ENCODE assay signal across 10 cellular contexts in the genomic region with DNA sequence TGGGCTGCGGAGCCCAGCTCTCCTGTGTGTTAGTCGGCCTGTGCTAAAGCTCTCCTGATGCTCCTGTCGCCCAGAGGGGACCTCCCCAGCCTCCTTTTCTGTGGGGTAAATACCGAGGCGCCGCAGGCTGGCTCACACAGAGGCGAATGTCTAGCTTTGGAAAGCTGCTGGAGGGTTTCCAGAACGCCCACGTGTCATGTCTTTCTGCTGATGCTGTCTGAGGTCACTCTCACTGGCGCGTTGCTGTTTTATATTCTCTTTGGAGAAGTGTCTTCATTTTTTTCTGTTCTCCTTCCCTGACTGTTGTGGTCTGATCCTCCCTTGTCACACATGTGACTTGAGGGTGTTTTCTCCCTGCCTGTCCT.
A peak's percentile ranks its signal among the peaks of the same experiment; 100 is the strongest.
DNase-seq lines count a peak whose midpoint lies in the region; ATAC-seq and TF ChIP-seq lines count a peak whose summit lies in the region.
"Had no signal": no experiment of that assay in that cellular context is flagged by ENCODE, and none has a peak within 500 bp of the region (broad histone marks: within the 10 kb centered on the region; RNA-seq: fewer than 3 reads in every experiment).

No MANE protein-coding gene starts in this region.

- peaks cover 0 to 97% of the 10 kb centered on the region in 2 donors for H3K36me3 ChIP-seq in gastroesophageal sphincter

- no peak for TF ChIP-seq EP300 in gastroesophageal sphincter (IDR thresholded peaks at IDR 0.05)

- H3K4me1 ChIP-seq in gastroesophageal sphincter, result peaks cover 0 to 15% (median 6%) of the 10 kb centered on the region in 3 donors

- no peak overlapping the region for H3K4me3 ChIP-seq in gastroesophageal sphincter

- intact Hi-C loops in sciatic nerve (cut with DNase I), result no loop called here

- peak; percentile 52 for ATAC-seq in gastroesophageal sphincter
- ATAC-seq in sciatic nerve, result peak; percentile 89
- ATAC-seq in HG02840 (IDR thresholded peaks at IDR 0.05; ENCODE audit: low FRiP score, unreplicated experiment), result no peak
- ATAC-seq: activated CD8-positive, alpha-beta T cell treated with anti-CD3 and anti-CD28 coated beads for 36 hours had no signal

- no peak for TF ChIP-seq POLR2A in gastroesophageal sphincter (IDR thresholded peaks at IDR 0.05)

- no peaks in the 10 kb centered on the region for H3K27me3 ChIP-seq in gastroesophageal sphincter

- no peak for TF ChIP-seq CTCF in gastroesophageal sphincter (IDR thresholded peaks at IDR 0.05)

- H3K9me3 ChIP-seq in gastroesophageal sphincter, result no peaks in the 10 kb centered on the region

- DNase-seq in COLO829 (ENCODE audit: low spot score) (peak; percentile 55), amniotic epithelial cell (ENCODE audit: low read depth) (peak; percentile 43), sciatic nerve (ENCODE audit: low spot score) (peak; percentile 92), NCI-H526 (lab: John Stamatoyannopoulos, UW) (no peak), retina (no peak)
- no peak for DNase-seq in stimulated activated naive CD4-positive, alpha-beta T cell treated with Interleukin-2 at 50 U/mL for 16 hours (lab: John Stamatoyannopoulos, UW)
- DNase-seq: activated CD8-positive, alpha-beta T cell treated with anti-CD3 and anti-CD28 coated beads for 36 hours; DMS153 had no signal

- 19 to 55% methylated on average over 5 to 6 of the region's 11 CpGs for WGBS in gastroesophageal sphincter (ENCODE audit: low coverage in 1 of 2), 2 donors

- H3K27ac ChIP-seq in gastroesophageal sphincter, result peak overlapping the region in 3 of 4 donors; percentile 9 to 43 (median 40)

Comparison
In these comparisons a context has a peak if more than half of its experiments do, and no peak if none do; other contexts are left out.
1. DNase-seq: peak in COLO829 (single experiment), amniotic epithelial cell (single experiment) and sciatic nerve (single experiment); none in NCI-H526 (0 of 2), stimulated activated naive CD4-positive, alpha-beta T cell treated with Interleukin-2 at 50 U/mL for 16 hours (single experiment) and retina (single experiment).